1 cellular context compared by ENCODE assay signal in genomic region chr6:29651413-29652197, GRCh38.
TF ChIP-seq lines count a peak whose summit lies in the region.

No MANE protein-coding gene starts in this region.

TF ChIP-seq in GM12878, 131 proteins besides CTCF, POLR2A, EP300 and RAD21 (continued from another document):
- no peak for TF ChIP-seq RELA (IDR thresholded peaks at IDR 0.05; ENCODE audit: borderline replicate concordance, partially characterized antibody)
- TF ChIP-seq SMARCA5 (IDR thresholded peaks at IDR 0.05): 0 out of 2 replicates have a peak, but pooled peaks have one; percentile 14
- TF ChIP-seq ZNF24 (IDR thresholded peaks at IDR 0.05): no peak
- TF ChIP-seq SMC3 (IDR thresholded peaks at IDR 0.05; ENCODE audit: borderline replicate concordance, low read length): peak; percentile 15; the same call in 1 of the 2 replicates
- no peak for TF ChIP-seq HDGF (IDR thresholded peaks at IDR 0.05)
- no peak for TF ChIP-seq ZNF217 (IDR thresholded peaks at IDR 0.05)
- no peak for TF ChIP-seq MTA3 (IDR thresholded peaks at IDR 0.05; ENCODE audit: borderline replicate concordance, low read length)
